ENCODE assay signal across 17 cellular contexts in the genomic region with DNA sequence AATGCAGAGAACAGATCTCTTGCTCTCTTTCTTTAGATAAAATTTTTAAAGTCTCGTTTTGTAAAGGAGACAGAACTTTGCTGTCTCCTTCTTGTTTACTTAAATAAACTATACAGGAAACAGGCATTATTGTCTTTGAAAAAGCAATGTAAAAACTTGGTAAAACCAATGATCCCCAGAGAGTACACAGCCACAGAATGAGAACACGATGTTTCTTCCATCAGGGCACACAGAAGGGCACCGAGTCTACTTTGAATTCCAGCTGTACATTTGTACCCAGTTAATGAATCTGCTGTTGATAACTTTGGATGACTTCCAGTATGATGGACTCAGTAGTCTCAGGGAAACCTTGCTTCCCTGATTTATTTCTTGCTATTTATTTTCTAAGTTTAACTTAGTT. TPM values are rescaled to one million over a fixed set of nuclear protein-coding genes. Genes with fewer than 3 reads are reported as not detected.
DNase-seq lines count a peak whose midpoint lies in the region; ATAC-seq and TF ChIP-seq lines count a peak whose summit lies in the region.
"Had no signal": no experiment of that assay in that cellular context is flagged by ENCODE, and none has a peak within 500 bp of the region (broad histone marks: within the 10 kb centered on the region; RNA-seq: fewer than 3 reads in every experiment).

No MANE protein-coding gene starts in this region.

- H3K4me3 ChIP-seq in coronary artery (peak overlapping the region; percentile 5), right lobe of liver (peak overlapping the region in 1 of 3 donors; percentile 39), spleen (no peak overlapping the region)

- no peak for TF ChIP-seq CTCF in H9 (conservative IDR thresholded peaks at IDR 0.05)
- no peak for TF ChIP-seq CTCF in coronary artery (IDR thresholded peaks at IDR 0.05)
- no peak for TF ChIP-seq CTCF in right lobe of liver (IDR thresholded peaks at IDR 0.05)
- no peak for TF ChIP-seq CTCF in spleen (IDR thresholded peaks at IDR 0.05 in 8 of 11, conservative IDR thresholded peaks at IDR 0.05 in 3 of 11)

- H3K56ac ChIP-seq in H9 (ENCODE audit: insufficient read length, low read depth, low read length) = no peak overlapping the region

- H3K79me2 ChIP-seq in H9 (ENCODE audit: insufficient read depth, low read length) = no peaks in the 10 kb centered on the region

- no peak overlapping the region for H3K4me2 ChIP-seq in H9 (ENCODE audit: insufficient read depth, insufficient read length, low read length)

- H3K27ac Mint-ChIP-seq in H9 = no peak overlapping the region
- no peak overlapping the region for H3K27ac Mint-ChIP-seq in activated CD4-positive, alpha-beta memory T cell treated with anti-CD3 and anti-CD28 coated beads for 36 hours
- H3K27ac Mint-ChIP-seq: activated naive CD8-positive, alpha-beta T cell; natural killer cell; type B pancreatic cell had no signal

- no peak overlapping the region for H4K91ac ChIP-seq in H9 (ENCODE audit: insufficient read length, low read depth, low read length)

- H3K27me3 Mint-ChIP-seq in H9 (ENCODE audit: low read depth) = no peaks in the 10 kb centered on the region
- peaks cover 64% of the 10 kb centered on the region for H3K27me3 Mint-ChIP-seq in activated CD4-positive, alpha-beta memory T cell treated with anti-CD3 and anti-CD28 coated beads for 36 hours
- H3K27me3 Mint-ChIP-seq: type B pancreatic cell had no signal

- intact Hi-C loops in right lobe of liver (cut with DNase I) (no loop called here), spleen (cut with DNase I; ENCODE audit: low total_unique reads) (no loop called here)
- intact Hi-C loops in activated CD4-positive, alpha-beta memory T cell treated with anti-CD3 and anti-CD28 coated beads for 36 hours (cut with micrococcal nuclease) = loop anchor here (10.0 kb wide), 2 partner anchors 386 to 1054 kb away; no protein-coding TSS in a partner anchor

- POLR2A ChIA-PET in activated CD4-positive, alpha-beta memory T cell treated with anti-CD3 and anti-CD28 coated beads for 36 hours (lab: Charles Lee) = no interaction called here

- H3K79me1 ChIP-seq in H9 (ENCODE audit: insufficient read depth, low read depth, low read length, poor library complexity, severe bottlenecking) = no peaks in the 10 kb centered on the region

- no peak overlapping the region for H2BK15ac ChIP-seq in H9 (ENCODE audit: low read depth, low read length)

- peak; percentile 22 to 59 (median 39) for ATAC-seq in right lobe of liver
- ATAC-seq: foreskin keratinocyte, natural killer cell had no signal

- H3K27me3 ChIP-seq in H9 (ENCODE audit: insufficient read depth, low read length) (0 out of 2 replicates have a peak, but pooled peaks cover 3% of the 10 kb centered on the region), right lobe of liver (no peaks in the 10 kb centered on the region), spleen (replicated peaks in 1 of 7) (peaks cover 0 to 4% (median 0%) of the 10 kb centered on the region in 7 donors)
- H3K27me3 ChIP-seq: foreskin keratinocyte had no signal

- no peak overlapping the region for H3K23ac ChIP-seq in H9 (ENCODE audit: insufficient read length, low read depth, low read length)

- WGBS in H9 (ENCODE audit: extremely low coverage, insufficient read length, low lambda C conversion rate) = no CpG with 5 or more reads among the region's 3 CpGs
- 12% methylated on average over 3 of the region's 3 CpGs for WGBS in right lobe of liver (ENCODE audit: insufficient coverage, low coverage, low lambda C conversion rate, missing lambda C conversion rate)
- WGBS in spleen, 5 donors = 35 to 62% (median 48%) methylated on average over 3 of the region's 3 CpGs

- CTCF ChIA-PET in activated CD4-positive, alpha-beta memory T cell treated with anti-CD3 and anti-CD28 coated beads for 36 hours (lab: Charles Lee) = interaction anchor here (1.8 kb wide), 1 partner anchor 13 kb away, joined by 7 read pairs; no protein-coding TSS in a partner anchor

- H3K4ac ChIP-seq in H9 (ENCODE audit: low read depth, low read length) = no peak overlapping the region

- no peak overlapping the region for H2BK120ac ChIP-seq in H9 (ENCODE audit: low read depth, low read length, poor library complexity, severe bottlenecking)

- H3K27ac ChIP-seq in H9 (ENCODE audit: insufficient read length, low read depth, low read length) (no peak overlapping the region), coronary artery (peak overlapping the region; percentile 9 to 78), right lobe of liver (peak overlapping the region; percentile 66 to 95 (median 92)), spleen (peak overlapping the region in 6 of 8 donors; percentile 37 to 68 (median 58))
- H3K27ac ChIP-seq: foreskin keratinocyte had no signal

- H2AFZ ChIP-seq in H9 (ENCODE audit: low read length) = no peak overlapping the region

- no peaks in the 10 kb centered on the region for H3K9me3 Mint-ChIP-seq in H9
- H3K9me3 Mint-ChIP-seq in activated CD4-positive, alpha-beta memory T cell treated with anti-CD3 and anti-CD28 coated beads for 36 hours = no peaks in the 10 kb centered on the region
- H3K9me3 Mint-ChIP-seq: natural killer cell, type B pancreatic cell had no signal

- peak; percentile 37 for TF ChIP-seq POLR2A in right lobe of liver (IDR thresholded peaks at IDR 0.05)
- no peak for TF ChIP-seq POLR2A in spleen (IDR thresholded peaks at IDR 0.05)

- H2BK5ac ChIP-seq in H9 (ENCODE audit: insufficient read length, low read length) = no peak overlapping the region

- H3T11ph ChIP-seq in H9 (ENCODE audit: low read length) = no peak overlapping the region

- H2AK5ac ChIP-seq in H9 (ENCODE audit: insufficient read length, low read length) = no peak overlapping the region

- H3K36me3 Mint-ChIP-seq in H9 (ENCODE audit: insufficient read depth in 1 of 3, low read depth in 3 of 3) = no peaks in the 10 kb centered on the region
- H3K36me3 Mint-ChIP-seq in activated CD4-positive, alpha-beta memory T cell treated with anti-CD3 and anti-CD28 coated beads for 36 hours = no peaks in the 10 kb centered on the region
- H3K36me3 Mint-ChIP-seq: activated naive CD8-positive, alpha-beta T cell; natural killer cell; type B pancreatic cell had no signal

- peaks cover 43 to 62% of the 10 kb centered on the region in 2 experiments for H3K4me1 Mint-ChIP-seq in H9
- H3K4me1 Mint-ChIP-seq in activated CD4-positive, alpha-beta memory T cell treated with anti-CD3 and anti-CD28 coated beads for 36 hours (ENCODE audit: low read depth) = peaks cover 23% of the 10 kb centered on the region
- H3K4me1 Mint-ChIP-seq: natural killer cell had no signal

- H3K9me3 ChIP-seq in H9 (ENCODE audit: control insufficient read depth, low read depth, low read length) (no peaks in the 10 kb centered on the region), right lobe of liver (no peaks in the 10 kb centered on the region), spleen (no peaks in the 10 kb centered on the region)

- H3K23me2 ChIP-seq in H9 (ENCODE audit: insufficient read length, low read depth, low read length, poor library complexity, severe bottlenecking) = no peaks in the 10 kb centered on the region

- no peaks in the 10 kb centered on the region for H3K36me3 ChIP-seq in right lobe of liver
- H3K36me3 ChIP-seq in spleen = no peaks in the 10 kb centered on the region

- no peak overlapping the region for H3K14ac ChIP-seq in H9 (ENCODE audit: insufficient read depth, low read length)

- no peak overlapping the region for H4K8ac ChIP-seq in H9 (replicated peaks; ENCODE audit: insufficient read length, low read depth, low read length)

- H4K20me1 ChIP-seq in H9 (ENCODE audit: control insufficient read depth, insufficient read depth, insufficient read length) = no peaks in the 10 kb centered on the region

- H4K5ac ChIP-seq in H9 (ENCODE audit: insufficient read length, low read depth, low read length) = no peak overlapping the region

- H2BK20ac ChIP-seq in H9 (ENCODE audit: low read depth, low read length, poor library complexity, severe bottlenecking) = peak overlapping the region; percentile 32

- H3K4me3 Mint-ChIP-seq in H9 = no peak overlapping the region
- H3K4me3 Mint-ChIP-seq in activated CD4-positive, alpha-beta memory T cell treated with anti-CD3 and anti-CD28 coated beads for 36 hours = no peak overlapping the region
- H3K4me3 Mint-ChIP-seq: activated naive CD8-positive, alpha-beta T cell; natural killer cell had no signal

- DNase-seq in H9 (no peak), coronary artery (ENCODE audit: low spot score) (no peak), right lobe of liver (no peak), spleen (no peak), amniotic stem cell (lab: John Stamatoyannopoulos, UW) (no peak), DMS153 (lab: John Stamatoyannopoulos, UW) (no peak), MV-4-11 (lab: John Stamatoyannopoulos, UW) (no peak)
- no peak for DNase-seq in activated CD4-positive, alpha-beta memory T cell treated with anti-CD3 and anti-CD28 coated beads for 36 hours
- DNase-seq: AML-193, cortex of kidney, DMS79, foreskin keratinocyte, natural killer cell, NCI-H2227 treated with DMSO at 0.1 percent for 48 hours had no signal

- H3K4me1 ChIP-seq in H9 (ENCODE audit: insufficient read depth, low read length) = peaks cover 8% of the 10 kb centered on the region; the same call in 1 of the 2 replicates
- H3K4me1 ChIP-seq in right lobe of liver = peaks cover 0 to 49% (median 19%) of the 10 kb centered on the region in 4 donors
- H3K4me1 ChIP-seq in spleen = peaks cover 0 to 15% (median 9%) of the 10 kb centered on the region in 6 donors

- no peak overlapping the region for H3K9ac ChIP-seq in H9 (ENCODE audit: extremely low read depth, insufficient read length, low read length)

- H2BK12ac ChIP-seq in H9 (ENCODE audit: insufficient read length, low read depth, low read length) = no peak overlapping the region

- H3K18ac ChIP-seq in H9 (ENCODE audit: insufficient read length, low read depth, low read length) = no peak overlapping the region

RNA-seq across cellular contexts. Expression of a gene that starts 8.1 kb away (rescaled TPM):
- total RNA-seq in H9 (2021) = 0.17 TPM in 1 of 2 replicates, not detected in the other
- total RNA-seq in right lobe of liver = 1 to 10 TPM; 1.8 to 8.3 (median 4.5) TPM
- total RNA-seq in spleen = 10 to 100 TPM in 1 of 7 donors, 1 to 10 TPM in 6; 1.3 to 19.8 (median 4.3) TPM
- polyA plus RNA-seq in spleen = 1 to 10 TPM; 2.3 to 3.2 (median 2.5) TPM
- not detected for total RNA-seq in activated CD4-positive, alpha-beta memory T cell treated with anti-CD3 and anti-CD28 coated beads for 36 hours
- total RNA-seq: HT-29, natural killer cell had no signal

RNA-seq across cellular contexts. Expression of a gene that starts 20.0 kb away (rescaled TPM):
- total RNA-seq in H9 (2021) = 17.1 and 18.2 TPM in 2 replicates
- 10 to 100 TPM; 27.4 to 82.6 (median 68.1) TPM for total RNA-seq in right lobe of liver
- 10 to 100 TPM; 11.5 to 23.5 (median 19.2) TPM for total RNA-seq in spleen
- 10 to 100 TPM in 2 of 3 donors, 1 to 10 TPM in 1; 9.3 to 19.2 (median 13.2) TPM for polyA plus RNA-seq in spleen
- 1 to 10 TPM; 9.3 to 9.8 TPM for total RNA-seq in activated CD4-positive, alpha-beta memory T cell treated with anti-CD3 and anti-CD28 coated beads for 36 hours
